ENCODE assay signal across 9 cellular contexts in the genomic region with DNA sequence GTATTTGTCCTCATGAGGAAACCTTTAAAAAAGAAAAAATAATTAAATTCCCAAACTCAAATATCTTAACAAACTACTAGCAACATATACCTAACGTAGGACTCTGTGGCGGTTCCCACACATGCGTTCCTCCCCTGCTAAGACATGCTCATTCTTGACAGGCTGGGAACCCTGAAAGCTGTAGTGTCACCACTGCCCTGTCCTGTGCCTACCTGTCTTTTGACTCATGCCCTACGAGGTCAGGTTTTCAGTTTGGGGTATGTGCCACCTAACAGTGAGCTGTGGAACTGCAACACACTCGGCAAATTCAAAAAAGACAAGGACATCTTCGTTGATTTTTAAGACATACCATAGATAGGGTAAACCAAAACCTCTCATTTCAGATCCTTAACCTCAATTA. TPM values are rescaled to one million over a fixed set of nuclear protein-coding genes. Genes with fewer than 3 reads are reported as not detected.
A peak's percentile ranks its signal among the peaks of the same experiment; 100 is the strongest.
DNase-seq lines count a peak whose midpoint lies in the region; ATAC-seq and TF ChIP-seq lines count a peak whose summit lies in the region.
"Had no signal": no experiment of that assay in that cellular context is flagged by ENCODE, and none has a peak within 500 bp of the region (broad histone marks: within the 10 kb centered on the region; RNA-seq: fewer than 3 reads in every experiment).

No MANE protein-coding gene starts in this region.

- DNase-seq in AG10803 (ENCODE audit: low read depth): no peak
- DNase-seq in epithelial cell of proximal tubule (ENCODE audit: low read depth): no peak
- DNase-seq in Peyer's patch: no peak
- DNase-seq: transverse colon had no signal

- TF ChIP-seq CTCF in AG10803 (conservative IDR thresholded peaks at IDR 0.05; ENCODE audit: low read length) (peak; percentile 28), OCI-LY3 (IDR thresholded peaks at IDR 0.05; ENCODE audit: low read depth, low read length) (0 out of 2 replicates have a peak, but pooled peaks have one; percentile 11), epithelial cell of proximal tubule (conservative IDR thresholded peaks at IDR 0.05; ENCODE audit: low read depth, low read length) (peak; percentile 44), Peyer's patch (IDR thresholded peaks at IDR 0.05) (peak in 1 of 6 experiments; percentile 5)

- no peak overlapping the region for H2AFZ ChIP-seq in OCI-LY3 (ENCODE audit: low read depth, low read length)

- H3K4me2 ChIP-seq in OCI-LY3 (ENCODE audit: low read length): no peak overlapping the region

- H3K9me3 ChIP-seq in OCI-LY3 (ENCODE audit: insufficient read depth, low read length) (no peaks in the 10 kb centered on the region), Peyer's patch (no peaks in the 10 kb centered on the region)
- H3K9me3 ChIP-seq: transverse colon had no signal

- H3K4me3 ChIP-seq in AG10803 (ENCODE audit: low read length) (no peak overlapping the region), OCI-LY3 (ENCODE audit: low read length) (no peak overlapping the region), epithelial cell of proximal tubule (ENCODE audit: low read depth, low read length) (no peak overlapping the region), Peyer's patch (no peak overlapping the region)
- H3K4me3 ChIP-seq: transverse colon had no signal

- peaks cover 73% of the 10 kb centered on the region for H3K36me3 ChIP-seq in OCI-LY3 (replicated peaks; ENCODE audit: low read depth, low read length)
- H3K36me3 ChIP-seq in Peyer's patch: peaks cover 0 to 48% (median 0%) of the 10 kb centered on the region in 3 donors

- H3K9ac ChIP-seq in OCI-LY3 (ENCODE audit: low read length): no peak overlapping the region

- H3K4me1 ChIP-seq in OCI-LY3 (ENCODE audit: low read length) (no peaks in the 10 kb centered on the region), Peyer's patch (no peaks in the 10 kb centered on the region)

- TF ChIP-seq POLR2A in GM18505 (IDR thresholded peaks at IDR 0.05; ENCODE audit: borderline replicate concordance, extremely low read depth, insufficient read depth, insufficient read length): no peak
- no peak for TF ChIP-seq POLR2A in Peyer's patch (IDR thresholded peaks at IDR 0.05)

- H3K79me2 ChIP-seq in OCI-LY3 (ENCODE audit: low read length): no peaks in the 10 kb centered on the region

- peaks cover 7% of the 10 kb centered on the region; the same call in 1 of the 2 replicates for H4K20me1 ChIP-seq in OCI-LY3 (ENCODE audit: insufficient read depth, low read length)

- H3K27me3 ChIP-seq in OCI-LY3 (ENCODE audit: low read depth, low read length): no peaks in the 10 kb centered on the region
- no peaks in the 10 kb centered on the region for H3K27me3 ChIP-seq in Peyer's patch
- H3K27me3 ChIP-seq: transverse colon had no signal

- H3K27ac ChIP-seq in OCI-LY3 (ENCODE audit: low read length) (no peak overlapping the region), Peyer's patch (no peak overlapping the region)
- H3K27ac ChIP-seq: transverse colon had no signal

- ATAC-seq in GM18505 (IDR thresholded peaks at IDR 0.05; ENCODE audit: unreplicated experiment): peak; percentile 56
- ATAC-seq in GM19023 (IDR thresholded peaks at IDR 0.05; ENCODE audit: unreplicated experiment): no peak
- ATAC-seq in HG03095 (IDR thresholded peaks at IDR 0.05; ENCODE audit: unreplicated experiment): no peak
- no peak for ATAC-seq in HG03571 (IDR thresholded peaks at IDR 0.05; ENCODE audit: unreplicated experiment)

RNA-seq across cellular contexts. Expression of a gene that starts 17.8 kb away (rescaled TPM):
- total RNA-seq in epithelial cell of proximal tubule (37.0 and 54.0 TPM in 2 replicates), Peyer's patch (10 to 100 TPM; 51.2 to 61.9 (median 53.6) TPM)

RNA-seq across cellular contexts. Expression of a gene that starts 53.5 kb away (rescaled TPM):
- 6.5 and 9.2 TPM in 2 replicates for total RNA-seq in epithelial cell of proximal tubule
- 10 to 100 TPM; 11.9 to 23.1 (median 16.7) TPM for total RNA-seq in Peyer's patch
